23 cellular contexts compared by ENCODE assay signal in genomic region chr5:113804943-113805342, GRCh38.
A peak's percentile ranks its signal among the peaks of the same experiment; 100 is the strongest.
DNase-seq lines count a peak whose midpoint lies in the region; ATAC-seq and TF ChIP-seq lines count a peak whose summit lies in the region.
"Had no signal": no experiment of that assay in that cellular context is flagged by ENCODE, and none has a peak within 500 bp of the region (broad histone marks: within the 10 kb centered on the region; RNA-seq: fewer than 3 reads in every experiment).

No MANE protein-coding gene starts in this region.

- H3K9me3 Mint-ChIP-seq in glutamatergic neuron (ENCODE audit: unreplicated experiment), result peaks cover 3% of the 10 kb centered on the region

- peak overlapping the region; percentile 2 for H3K27ac Mint-ChIP-seq in glutamatergic neuron (ENCODE audit: unreplicated experiment)
- no peak overlapping the region for H3K27ac Mint-ChIP-seq in T-helper 17 cell
- H3K27ac Mint-ChIP-seq: CD4-positive, alpha-beta T cell had no signal

- TF ChIP-seq POLR2A in GM18505 (IDR thresholded peaks at IDR 0.05; ENCODE audit: borderline replicate concordance, extremely low read depth, insufficient read depth, insufficient read length), result no peak

- no peaks in the 10 kb centered on the region for H3K9me3 ChIP-seq in cardiac muscle cell (ENCODE audit: low read depth)
- no peaks in the 10 kb centered on the region for H3K9me3 ChIP-seq in WERI-Rb-1 (ENCODE audit: severe bottlenecking)
- H3K9me3 ChIP-seq in T-helper 17 cell (ENCODE audit: control insufficient read depth, low read length, poor library complexity, severe bottlenecking), result no peaks in the 10 kb centered on the region
- H3K9me3 ChIP-seq: A549; BLaER1 treated with 17β-estradiol and CSF1 and Interleukin-3, amounts not matched to agents 10 nM and 100 nM had no signal

- H3K4me1 ChIP-seq in cardiac muscle cell (ENCODE audit: low read depth), result peaks cover 26% of the 10 kb centered on the region
- H3K4me1 ChIP-seq: A549 had no signal

- H3K27me3 Mint-ChIP-seq in glutamatergic neuron (ENCODE audit: unreplicated experiment) (no peaks in the 10 kb centered on the region), T-helper 17 cell (peaks cover 5% of the 10 kb centered on the region)

- H3K27ac ChIP-seq in cardiac muscle cell, result peak overlapping the region; percentile 15
- no peak overlapping the region for H3K27ac ChIP-seq in WERI-Rb-1
- H3K27ac ChIP-seq: A549; BLaER1 treated with 17β-estradiol and CSF1 and Interleukin-3, amounts not matched to agents 10 nM and 100 nM had no signal

- no peak for ATAC-seq in Right ventricle myocardium superior (ENCODE audit: poor library complexity)
- ATAC-seq in GM18505 (IDR thresholded peaks at IDR 0.05; ENCODE audit: unreplicated experiment), result no peak
- ATAC-seq in T-helper 17 cell, result no peak
- ATAC-seq: A549, GM12878 had no signal

- no peaks in the 10 kb centered on the region for H3K36me3 ChIP-seq in cardiac muscle cell
- no peaks in the 10 kb centered on the region for H3K36me3 ChIP-seq in WERI-Rb-1
- H3K36me3 ChIP-seq: BLaER1 treated with 17β-estradiol and CSF1 and Interleukin-3, amounts not matched to agents 10 nM and 100 nM had no signal

- DNase-seq in cardiac muscle cell (ENCODE audit: low read depth in 1 of 2, low spot score in 1 of 2), result peak in 1 of 2 donors; percentile 10
- DNase-seq in Right ventricle myocardium superior, result no peak
- peak; percentile 53 for DNase-seq in WERI-Rb-1
- no peak for DNase-seq in glutamatergic neuron
- no peak for DNase-seq in T-helper 17 cell
- no peak for DNase-seq in cerebellar nuclear complex (lab: John Stamatoyannopoulos, UW)
- DNase-seq: AML-193; CD4-positive, alpha-beta T cell; GDM1; Karpas-422; NCI-H1092; NCI-H1417 treated with DMSO at 0.1 percent for 48 hours; NCI-H1930; NCI-H2107; NCI-H446 treated with DMSO at 0.1 percent for 48 hours; NCI-H526 treated with DMSO at 0.1 percent for 48 hours; RPMI8226; SHP77; T-helper 1 cell had no signal

- TF ChIP-seq CTCF in cardiac muscle cell (IDR thresholded peaks at IDR 0.05; ENCODE audit: low read depth, low read length) (no peak), WERI-Rb-1 (IDR thresholded peaks at IDR 0.05; ENCODE audit: low read depth, low read length) (peak; percentile 14; the same call in 1 of the 2 replicates), glutamatergic neuron (IDR thresholded peaks at IDR 0.05; ENCODE audit: partially characterized antibody, unreplicated experiment) (no peak)

- H3K4me1 Mint-ChIP-seq in glutamatergic neuron (ENCODE audit: low read depth, unreplicated experiment), result peaks cover 32% of the 10 kb centered on the region
- no peaks in the 10 kb centered on the region for H3K4me1 Mint-ChIP-seq in T-helper 17 cell

- H3K4me3 Mint-ChIP-seq in glutamatergic neuron (ENCODE audit: unreplicated experiment) (no peak overlapping the region), T-helper 17 cell (no peak overlapping the region)
- H3K4me3 Mint-ChIP-seq: CD4-positive, alpha-beta T cell had no signal

- H3K4me3 ChIP-seq in cardiac muscle cell (no peak overlapping the region), WERI-Rb-1 (ENCODE audit: low read depth, low read length) (no peak overlapping the region)
- H3K4me3 ChIP-seq: A549; BLaER1 treated with 17β-estradiol and CSF1 and Interleukin-3, amounts not matched to agents 10 nM and 100 nM; GM12878 had no signal

- intact Hi-C loops in Right ventricle myocardium superior (cut with DNase I), result no loop called here

- no peaks in the 10 kb centered on the region for H3K27me3 ChIP-seq in cardiac muscle cell
- no peaks in the 10 kb centered on the region for H3K27me3 ChIP-seq in WERI-Rb-1 (ENCODE audit: insufficient read depth, low read depth, severe bottlenecking)
- H3K27me3 ChIP-seq: BLaER1 treated with 17β-estradiol and CSF1 and Interleukin-3, amounts not matched to agents 10 nM and 100 nM had no signal

- H3K36me3 Mint-ChIP-seq in glutamatergic neuron (ENCODE audit: unreplicated experiment) (no peaks in the 10 kb centered on the region), T-helper 17 cell (ENCODE audit: low read depth) (no peaks in the 10 kb centered on the region)
